1 cellular context compared by ENCODE assay signal in genomic region chr5:137648361-137648760, GRCh38.
TF ChIP-seq lines count a peak whose summit lies in the region.

No MANE protein-coding gene starts in this region.

TF ChIP-seq in HepG2, 621 proteins besides CTCF, POLR2A, EP300 and RAD21 (continued from another document):
- no peak for TF ChIP-seq ZNF296 (CRISPR knock-in tag; conservative IDR thresholded peaks at IDR 0.05)
